In genomic region chr14:104863923-104864266, GRCh38 we compare ENCODE assay signal across 10 cellular contexts. TPM values are rescaled to one million over a fixed set of nuclear protein-coding genes. Genes with fewer than 3 reads are reported as not detected.
DNase-seq lines count a peak whose midpoint lies in the region; ATAC-seq and TF ChIP-seq lines count a peak whose summit lies in the region.
"Had no signal": no experiment of that assay in that cellular context is flagged by ENCODE, and none has a peak within 500 bp of the region (broad histone marks: within the 10 kb centered on the region; RNA-seq: fewer than 3 reads in every experiment).

No MANE protein-coding gene starts in this region.

- H3K79me2 ChIP-seq in parathyroid adenoma, result peaks cover 38% of the 10 kb centered on the region

- H3K9me3 Mint-ChIP-seq in Calu3 (ENCODE audit: low read depth, unreplicated experiment), result no peaks in the 10 kb centered on the region

- peaks cover 0 to 6% (median 0%) of the 10 kb centered on the region in 3 donors for H3K36me3 ChIP-seq in Peyer's patch
- H3K36me3 ChIP-seq in parathyroid adenoma (ENCODE audit: control insufficient read depth, insufficient read depth, low read length), result no peaks in the 10 kb centered on the region
- H3K36me3 ChIP-seq: adrenal gland, uterus had no signal

- peak overlapping the region; percentile 84 for H2AFZ ChIP-seq in parathyroid adenoma

- TF ChIP-seq CTCF in Calu3 (IDR thresholded peaks at IDR 0.05; ENCODE audit: unreplicated experiment) (no peak), Peyer's patch (IDR thresholded peaks at IDR 0.05) (no peak), parathyroid adenoma (IDR thresholded peaks at IDR 0.05) (no peak), GM10266 (IDR thresholded peaks at IDR 0.05; ENCODE audit: control insufficient read depth, insufficient read depth, low read depth, missing control alignments) (no peak)

- H3K4me1 Mint-ChIP-seq in Calu3 (ENCODE audit: low read depth, unreplicated experiment), result peaks cover 11% of the 10 kb centered on the region

- H3K4me3 Mint-ChIP-seq in Calu3 (ENCODE audit: low read depth, unreplicated experiment), result peak overlapping the region; percentile 90

- H3K4me2 ChIP-seq in parathyroid adenoma (ENCODE audit: low read length), result peak overlapping the region; percentile 96

- CTCF ChIA-PET in Calu3 (lab: Charles Lee), result interaction anchor here (0.7 kb wide), 1 partner anchor 47 kb away, joined by 4 read pairs; no protein-coding TSS in a partner anchor

- H3K4me1 ChIP-seq in Peyer's patch, result peaks cover 0 to 36% (median 16%) of the 10 kb centered on the region in 4 donors
- no peaks in the 10 kb centered on the region for H3K4me1 ChIP-seq in parathyroid adenoma

- H3K9ac ChIP-seq in parathyroid adenoma, result no peak overlapping the region

- no peak for TF ChIP-seq POLR2A in Peyer's patch (IDR thresholded peaks at IDR 0.05)

- H3K27ac Mint-ChIP-seq in Calu3 (ENCODE audit: unreplicated experiment), result peak overlapping the region; percentile 78

- no peaks in the 10 kb centered on the region for H3K27me3 Mint-ChIP-seq in Calu3 (ENCODE audit: unreplicated experiment)

- H3K4me3 ChIP-seq in Peyer's patch (peak overlapping the region in 3 of 4 donors; percentile 44 to 95 (median 91)), iPS-11a (ENCODE audit: low read depth, low read length) (peak overlapping the region; percentile 81), parathyroid adenoma (ENCODE audit: low read depth, low read length) (peak overlapping the region; percentile 68)

- H3K27me3 ChIP-seq in Peyer's patch, result no peaks in the 10 kb centered on the region
- H3K27me3 ChIP-seq in parathyroid adenoma (ENCODE audit: control insufficient read depth, insufficient read depth, low read length), result no peaks in the 10 kb centered on the region
- H3K27me3 ChIP-seq: adrenal gland, uterus had no signal

- H3K9me3 ChIP-seq in Peyer's patch, result no peaks in the 10 kb centered on the region
- no peaks in the 10 kb centered on the region for H3K9me3 ChIP-seq in parathyroid adenoma (ENCODE audit: control insufficient read depth, low read length)
- H3K9me3 ChIP-seq: adrenal gland, uterus had no signal

- peaks cover 42% of the 10 kb centered on the region for H3K36me3 Mint-ChIP-seq in Calu3 (ENCODE audit: insufficient read depth, unreplicated experiment)

- DNase-seq in Calu3, result no peak
- no peak for DNase-seq in Peyer's patch
- DNase-seq in GM10266 (ENCODE audit: extremely low spot score), result no peak
- no peak for DNase-seq in NCI-H748 treated with DMSO at 0.1 percent for 48 hours (lab: John Stamatoyannopoulos, UW)
- DNase-seq: uterus had no signal

- H3K27ac ChIP-seq in Peyer's patch, result peak overlapping the region in 3 of 4 donors; percentile 80 to 98 (median 97)
- H3K27ac ChIP-seq in parathyroid adenoma, result peak overlapping the region; percentile 84
- H3K27ac ChIP-seq: adrenal gland, uterus had no signal

- intact Hi-C loops in Calu3 (cut with micrococcal nuclease; ENCODE audit: unreplicated experiment), result no loop called here

- ATAC-seq in GM18511 (IDR thresholded peaks at IDR 0.05; ENCODE audit: unreplicated experiment), result no peak
- no peak for ATAC-seq in HG02623 (IDR thresholded peaks at IDR 0.05; ENCODE audit: unreplicated experiment)

- BruUV-seq in Calu3 (replicated peaks; lab: Mats Ljungman, UMichigan), result no TSS peak

RNA-seq across cellular contexts. Expression of gene CEP170B, which starts 1.2 kb away (rescaled TPM):
- total RNA-seq in Calu3 (2022), result 60.2 and 67.6 TPM in 2 replicates
- 100 to 1,000 TPM in 1 of 4 donors, 10 to 100 TPM in 3; 42.1 to 112 (median 83.8) TPM for total RNA-seq in Peyer's patch
